1 cellular context compared by ENCODE assay signal in the genomic region with DNA sequence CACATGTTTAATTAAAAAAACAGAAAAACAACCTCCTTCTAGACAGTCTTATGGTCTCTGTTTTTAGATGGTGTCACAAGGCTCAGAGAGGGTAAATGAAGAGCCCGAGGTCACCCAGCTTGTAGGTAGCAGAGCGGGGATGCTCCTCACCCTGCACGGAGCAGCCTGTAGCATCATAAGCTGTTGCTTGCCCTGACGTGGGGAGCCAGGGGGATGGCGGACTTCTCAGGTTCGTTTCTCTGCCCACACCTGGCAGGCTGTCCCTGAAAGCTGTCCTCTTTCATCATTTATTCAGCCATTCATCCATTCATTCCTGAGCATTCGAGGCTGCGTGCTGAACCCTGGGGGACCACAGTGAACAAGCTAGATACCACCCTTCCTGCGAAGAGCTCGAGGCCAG.
TF ChIP-seq lines count a peak whose summit lies in the region.

No MANE protein-coding gene starts in this region.

TF ChIP-seq in IMR-90, 13 proteins besides CTCF, POLR2A, EP300 and RAD21 (continued from another document):
- TF ChIP-seq ELK1 (IDR thresholded peaks at IDR 0.05; ENCODE audit: borderline replicate concordance, low read depth, low read length) = no peak
